ENCODE assay signal across 1 cellular context in the genomic region with DNA sequence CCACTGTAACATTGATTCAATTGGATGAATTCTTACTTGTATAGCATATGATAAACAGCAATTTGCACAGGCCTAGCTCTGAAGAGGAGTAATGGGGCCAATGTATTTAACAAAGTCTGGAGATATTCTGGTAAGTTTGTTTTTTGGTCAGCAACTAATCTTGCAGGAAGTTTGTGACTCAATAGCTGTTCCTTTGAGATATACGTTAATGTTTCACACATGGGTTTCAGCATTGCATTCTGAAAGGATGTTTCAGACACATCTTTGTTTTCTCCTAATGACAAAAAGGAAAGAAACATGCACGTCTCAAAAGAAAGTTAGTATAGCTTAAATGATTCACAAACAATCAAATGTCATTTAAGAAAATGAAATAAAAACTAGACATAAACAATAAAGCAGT.
TF ChIP-seq lines count a peak whose summit lies in the region.

No MANE protein-coding gene starts in this region.

TF ChIP-seq in IMR-90, 13 proteins besides CTCF, POLR2A, EP300 and RAD21:
- no peak for TF ChIP-seq MAZ (IDR thresholded peaks at IDR 0.05; ENCODE audit: borderline replicate concordance, low read depth, low read length)
- TF ChIP-seq MXI1 (IDR thresholded peaks at IDR 0.05; ENCODE audit: borderline replicate concordance, low read depth, low read length): no peak
- TF ChIP-seq MAFK (IDR thresholded peaks at IDR 0.05; ENCODE audit: low read depth, low read length): no peak
- no peak for TF ChIP-seq RFX5 (IDR thresholded peaks at IDR 0.05; ENCODE audit: low read depth, low read length)
- TF ChIP-seq RCOR1 (IDR thresholded peaks at IDR 0.05; ENCODE audit: insufficient replicate concordance, low read length): no peak
- TF ChIP-seq FOS (IDR thresholded peaks at IDR 0.05; ENCODE audit: low read depth, low read length): no peak
- TF ChIP-seq CEBPB (IDR thresholded peaks at IDR 0.05; ENCODE audit: low read depth, low read length): no peak
- TF ChIP-seq, protein P1, sequence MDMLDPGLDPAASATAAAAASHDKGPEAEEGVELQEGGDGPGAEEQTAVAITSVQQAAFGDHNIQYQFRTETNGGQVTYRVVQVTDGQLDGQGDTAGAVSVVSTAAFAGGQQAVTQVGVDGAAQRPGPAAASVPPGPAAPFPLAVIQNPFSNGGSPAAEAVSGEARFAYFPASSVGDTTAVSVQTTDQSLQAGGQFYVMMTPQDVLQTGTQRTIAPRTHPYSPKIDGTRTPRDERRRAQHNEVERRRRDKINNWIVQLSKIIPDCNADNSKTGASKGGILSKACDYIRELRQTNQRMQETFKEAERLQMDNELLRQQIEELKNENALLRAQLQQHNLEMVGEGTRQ (IDR thresholded peaks at IDR 0.05; ENCODE audit: low read depth, low read length): no peak
- TF ChIP-seq NFE2L2 (IDR thresholded peaks at IDR 0.05; ENCODE audit: low read depth, low read length): no peak
- TF ChIP-seq SMC3 (IDR thresholded peaks at IDR 0.05; ENCODE audit: low read depth, low read length): no peak
- TF ChIP-seq CHD1 (IDR thresholded peaks at IDR 0.05; ENCODE audit: low read depth, low read length): no peak
- TF ChIP-seq BHLHE40 (IDR thresholded peaks at IDR 0.05; ENCODE audit: low read depth, low read length): no peak
- TF ChIP-seq, protein P2, sequence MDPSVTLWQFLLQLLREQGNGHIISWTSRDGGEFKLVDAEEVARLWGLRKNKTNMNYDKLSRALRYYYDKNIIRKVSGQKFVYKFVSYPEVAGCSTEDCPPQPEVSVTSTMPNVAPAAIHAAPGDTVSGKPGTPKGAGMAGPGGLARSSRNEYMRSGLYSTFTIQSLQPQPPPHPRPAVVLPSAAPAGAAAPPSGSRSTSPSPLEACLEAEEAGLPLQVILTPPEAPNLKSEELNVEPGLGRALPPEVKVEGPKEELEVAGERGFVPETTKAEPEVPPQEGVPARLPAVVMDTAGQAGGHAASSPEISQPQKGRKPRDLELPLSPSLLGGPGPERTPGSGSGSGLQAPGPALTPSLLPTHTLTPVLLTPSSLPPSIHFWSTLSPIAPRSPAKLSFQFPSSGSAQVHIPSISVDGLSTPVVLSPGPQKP (IDR thresholded peaks at IDR 0.05; ENCODE audit: borderline replicate concordance, low read depth, low read length): no peak
